In the genomic region with DNA sequence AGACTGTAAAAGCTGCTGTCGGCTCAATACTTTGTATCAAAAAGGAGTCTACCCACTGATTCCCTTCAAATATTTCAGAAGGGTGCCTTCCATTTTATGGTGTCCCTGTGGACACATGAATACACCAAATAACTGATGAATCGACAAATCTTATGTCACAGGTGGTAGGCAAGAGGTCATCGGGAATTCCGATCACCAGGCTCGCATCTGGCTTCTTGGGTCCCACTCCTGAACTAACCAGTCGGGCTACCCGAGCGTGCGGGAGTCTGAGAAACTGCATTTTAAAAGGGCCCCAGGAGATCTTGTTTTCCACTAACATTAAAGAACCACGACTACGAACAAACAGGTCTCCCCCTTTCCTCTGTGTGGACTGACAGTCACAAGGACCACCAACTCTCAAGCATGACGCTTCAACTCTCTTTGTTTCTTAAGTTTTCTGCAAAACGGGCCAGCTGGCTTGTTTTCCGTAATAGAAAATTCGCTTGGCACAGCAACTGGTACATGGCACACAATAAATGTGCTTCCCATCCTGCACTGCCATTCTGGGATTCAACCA, we compare ENCODE assay signal across 8 cellular contexts. TPM values are rescaled to one million over a fixed set of nuclear protein-coding genes. Genes with fewer than 3 reads are reported as not detected.
DNase-seq lines count a peak whose midpoint lies in the region; ATAC-seq and TF ChIP-seq lines count a peak whose summit lies in the region.

No MANE protein-coding gene starts in this region.

- no peaks in the 10 kb centered on the region for H3K27me3 ChIP-seq in hepatocyte

- no peaks in the 10 kb centered on the region for H3K9me3 ChIP-seq in hepatocyte (ENCODE audit: low read depth)

- H3K79me2 ChIP-seq in hepatocyte, result peaks cover 88% of the 10 kb centered on the region

- H3K27ac ChIP-seq in hepatocyte, result peak overlapping the region; percentile 92

- H3K36me3 ChIP-seq in hepatocyte (replicated peaks; ENCODE audit: insufficient read depth, low read depth), result no peaks in the 10 kb centered on the region

- peaks cover 19% of the 10 kb centered on the region for H3K4me1 ChIP-seq in hepatocyte (ENCODE audit: insufficient read depth)

- peak overlapping the region; percentile 64 for H2AFZ ChIP-seq in hepatocyte

- no peak for ATAC-seq in WTC11
- ATAC-seq in HG03378 (IDR thresholded peaks at IDR 0.05; ENCODE audit: unreplicated experiment), result no peak

- peak overlapping the region; percentile 96 for H3K4me3 Mint-ChIP-seq in WTC11

- H3K4me1 Mint-ChIP-seq in WTC11, result peaks cover 50% of the 10 kb centered on the region

- H3K4me2 ChIP-seq in hepatocyte, result peak overlapping the region; percentile 91

- POLR2A ChIA-PET in WTC11 (lab: Charles Lee), result interaction anchor here (0.9 kb wide), 1 partner anchor 92 kb away, joined by 3 read pairs; the partner anchor contains the start of gene CPNE2

- no peaks in the 10 kb centered on the region for H3K9me3 Mint-ChIP-seq in WTC11

- TF ChIP-seq CTCF in WTC11 (IDR thresholded peaks at IDR 0.05) (no peak), hepatocyte (IDR thresholded peaks at IDR 0.05; ENCODE audit: poor library complexity) (no peak), GM13976 (IDR thresholded peaks at IDR 0.05; ENCODE audit: borderline replicate concordance, control extremely low read depth, extremely low read depth, insufficient read depth, missing control alignments) (no peak)

- peak overlapping the region; percentile 42 for H3K4me3 ChIP-seq in hepatocyte

- H3K36me3 Mint-ChIP-seq in WTC11, result no peaks in the 10 kb centered on the region

- H3K27me3 Mint-ChIP-seq in WTC11 (ENCODE audit: low read depth), result no peaks in the 10 kb centered on the region; the same call in 1 of the 2 replicates

- in situ Hi-C loops in GM13976 (cut with MboI; ENCODE audit: low sequenced_read_pairs, unreplicated experiment), result no loop called here

- peak; percentile 58 for DNase-seq in DMS 273 (lab: John Stamatoyannopoulos, UW; ENCODE audit: unreplicated experiment)
- DNase-seq in DMS 273 treated with DMSO at 0.1 percent for 48 hours (lab: John Stamatoyannopoulos, UW), result no peak
- no peak for DNase-seq in WTC11 (ENCODE audit: low spot score)
- DNase-seq in hepatocyte (ENCODE audit: low spot score), result no peak
- DNase-seq in stimulated activated CD8-positive, alpha-beta memory T cell treated with anti-CD3 and anti-CD28 coated beads, Interleukin-4, amount 100 ng/mL, for 48 hours, result peak; percentile 29
- no peak for DNase-seq in GM13976 (ENCODE audit: low spot score)
- no peak for DNase-seq in SIG-M5 treated with dmso at 0.1 percent for 504 hours (lab: John Stamatoyannopoulos, UW; ENCODE audit: unreplicated experiment)

- H3K27ac Mint-ChIP-seq in WTC11, result peak overlapping the region; percentile 80

- CTCF ChIA-PET in WTC11 (lab: Charles Lee), result interaction anchor here (1.3 to 1.7 kb wide), 4 partner anchors 87 to 392 kb away, joined by 3 to 9 read pairs (median 6); partner anchors contain the start of gene CPNE2

- peaks cover 18% of the 10 kb centered on the region for H4K20me1 ChIP-seq in hepatocyte (ENCODE audit: insufficient read depth, poor library complexity, severe bottlenecking)

- 29% methylated on average over 15 of the region's 15 CpGs for WGBS in hepatocyte (ENCODE audit: low lambda C conversion rate, missing lambda C conversion rate)

- no peaks in the 10 kb centered on the region for H3K9me2 ChIP-seq in hepatocyte (replicated peaks; ENCODE audit: insufficient read depth)

TF ChIP-seq in WTC11, 78 proteins besides CTCF, POLR2A, EP300 and RAD21 (continues in another document):
- TF ChIP-seq ZNF219 (CRISPR knock-in tag; IDR thresholded peaks at IDR 0.05; ENCODE audit: borderline replicate concordance) (no peak), SOX15 (CRISPR knock-in tag; IDR thresholded peaks at IDR 0.05) (no peak), GTF2I (CRISPR knock-in tag; conservative IDR thresholded peaks at IDR 0.05) (no peak), ATF1 (CRISPR knock-in tag; IDR thresholded peaks at IDR 0.05) (no peak), PRRX2 (CRISPR knock-in tag; IDR thresholded peaks at IDR 0.05) (no peak), ZNF425 (CRISPR knock-in tag; conservative IDR thresholded peaks at IDR 0.05) (no peak), SP1 (CRISPR knock-in tag; conservative IDR thresholded peaks at IDR 0.05) (no peak), ZNF671 (CRISPR knock-in tag; IDR thresholded peaks at IDR 0.05) (no peak), PRDM15 (CRISPR knock-in tag; IDR thresholded peaks at IDR 0.05) (no peak)
- TF ChIP-seq, protein P1, sequence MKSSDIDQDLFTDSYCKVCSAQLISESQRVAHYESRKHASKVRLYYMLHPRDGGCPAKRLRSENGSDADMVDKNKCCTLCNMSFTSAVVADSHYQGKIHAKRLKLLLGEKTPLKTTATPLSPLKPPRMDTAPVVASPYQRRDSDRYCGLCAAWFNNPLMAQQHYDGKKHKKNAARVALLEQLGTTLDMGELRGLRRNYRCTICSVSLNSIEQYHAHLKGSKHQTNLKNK (CRISPR knock-in tag; IDR thresholded peaks at IDR 0.05), result no peak
- TF ChIP-seq, protein P2, sequence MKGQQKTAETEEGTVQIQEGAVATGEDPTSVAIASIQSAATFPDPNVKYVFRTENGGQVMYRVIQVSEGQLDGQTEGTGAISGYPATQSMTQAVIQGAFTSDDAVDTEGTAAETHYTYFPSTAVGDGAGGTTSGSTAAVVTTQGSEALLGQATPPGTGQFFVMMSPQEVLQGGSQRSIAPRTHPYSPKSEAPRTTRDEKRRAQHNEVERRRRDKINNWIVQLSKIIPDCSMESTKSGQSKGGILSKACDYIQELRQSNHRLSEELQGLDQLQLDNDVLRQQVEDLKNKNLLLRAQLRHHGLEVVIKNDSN (CRISPR knock-in tag; IDR thresholded peaks at IDR 0.05), result no peak
- TF ChIP-seq, protein P3, sequence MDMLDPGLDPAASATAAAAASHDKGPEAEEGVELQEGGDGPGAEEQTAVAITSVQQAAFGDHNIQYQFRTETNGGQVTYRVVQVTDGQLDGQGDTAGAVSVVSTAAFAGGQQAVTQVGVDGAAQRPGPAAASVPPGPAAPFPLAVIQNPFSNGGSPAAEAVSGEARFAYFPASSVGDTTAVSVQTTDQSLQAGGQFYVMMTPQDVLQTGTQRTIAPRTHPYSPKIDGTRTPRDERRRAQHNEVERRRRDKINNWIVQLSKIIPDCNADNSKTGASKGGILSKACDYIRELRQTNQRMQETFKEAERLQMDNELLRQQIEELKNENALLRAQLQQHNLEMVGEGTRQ (CRISPR knock-in tag; IDR thresholded peaks at IDR 0.05), result no peak
- TF ChIP-seq, protein P4, sequence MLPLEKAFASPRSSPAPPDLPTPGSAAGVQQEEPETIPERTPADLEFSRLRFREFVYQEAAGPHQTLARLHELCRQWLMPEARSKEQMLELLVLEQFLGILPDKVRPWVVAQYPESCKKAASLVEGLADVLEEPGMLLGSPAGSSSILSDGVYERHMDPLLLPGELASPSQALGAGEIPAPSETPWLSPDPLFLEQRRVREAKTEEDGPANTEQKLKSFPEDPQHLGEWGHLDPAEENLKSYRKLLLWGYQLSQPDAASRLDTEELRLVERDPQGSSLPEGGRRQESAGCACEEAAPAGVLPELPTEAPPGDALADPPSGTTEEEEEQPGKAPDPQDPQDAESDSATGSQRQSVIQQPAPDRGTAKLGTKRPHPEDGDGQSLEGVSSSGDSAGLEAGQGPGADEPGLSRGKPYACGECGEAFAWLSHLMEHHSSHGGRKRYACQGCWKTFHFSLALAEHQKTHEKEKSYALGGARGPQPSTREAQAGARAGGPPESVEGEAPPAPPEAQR (CRISPR knock-in tag; IDR thresholded peaks at IDR 0.05), result no peak

RNA-seq across cellular contexts. Expression of gene PSME3IP1, which starts 0.9 kb away (rescaled TPM):
- total RNA-seq in WTC11 (2021), result 102 to 107 TPM (median 104 TPM) in 3 replicates
- total RNA-seq in hepatocyte, result 73.2 and 79.7 TPM in 2 replicates
- 62.6 and 64.2 TPM in 2 replicates for polyA plus RNA-seq in hepatocyte

RNA-seq across cellular contexts. Expression of gene RSPRY1, which starts 1.2 kb away (rescaled TPM):
- total RNA-seq in WTC11 (2021) (22.7 to 28.5 TPM (median 26.8 TPM) in 3 replicates), hepatocyte (52.7 and 57.5 TPM in 2 replicates)
- polyA plus RNA-seq in hepatocyte, result 42.3 and 52.7 TPM in 2 replicates

Comparison
In these comparisons a context has a peak if more than half of its experiments do, and no peak if none do; other contexts are left out.
1. DNase-seq: peak in DMS 273 (single experiment) and stimulated activated CD8-positive, alpha-beta memory T cell treated with anti-CD3 and anti-CD28 coated beads, Interleukin-4, amount 100 ng/mL, for 48 hours (single experiment); none in DMS 273 treated with DMSO at 0.1 percent for 48 hours (single experiment), WTC11 (single experiment), hepatocyte (single experiment), GM13976 (single experiment) and SIG-M5 treated with dmso at 0.1 percent for 504 hours (single experiment).